ENCODE assay signal across 8 cellular contexts in the genomic region with DNA sequence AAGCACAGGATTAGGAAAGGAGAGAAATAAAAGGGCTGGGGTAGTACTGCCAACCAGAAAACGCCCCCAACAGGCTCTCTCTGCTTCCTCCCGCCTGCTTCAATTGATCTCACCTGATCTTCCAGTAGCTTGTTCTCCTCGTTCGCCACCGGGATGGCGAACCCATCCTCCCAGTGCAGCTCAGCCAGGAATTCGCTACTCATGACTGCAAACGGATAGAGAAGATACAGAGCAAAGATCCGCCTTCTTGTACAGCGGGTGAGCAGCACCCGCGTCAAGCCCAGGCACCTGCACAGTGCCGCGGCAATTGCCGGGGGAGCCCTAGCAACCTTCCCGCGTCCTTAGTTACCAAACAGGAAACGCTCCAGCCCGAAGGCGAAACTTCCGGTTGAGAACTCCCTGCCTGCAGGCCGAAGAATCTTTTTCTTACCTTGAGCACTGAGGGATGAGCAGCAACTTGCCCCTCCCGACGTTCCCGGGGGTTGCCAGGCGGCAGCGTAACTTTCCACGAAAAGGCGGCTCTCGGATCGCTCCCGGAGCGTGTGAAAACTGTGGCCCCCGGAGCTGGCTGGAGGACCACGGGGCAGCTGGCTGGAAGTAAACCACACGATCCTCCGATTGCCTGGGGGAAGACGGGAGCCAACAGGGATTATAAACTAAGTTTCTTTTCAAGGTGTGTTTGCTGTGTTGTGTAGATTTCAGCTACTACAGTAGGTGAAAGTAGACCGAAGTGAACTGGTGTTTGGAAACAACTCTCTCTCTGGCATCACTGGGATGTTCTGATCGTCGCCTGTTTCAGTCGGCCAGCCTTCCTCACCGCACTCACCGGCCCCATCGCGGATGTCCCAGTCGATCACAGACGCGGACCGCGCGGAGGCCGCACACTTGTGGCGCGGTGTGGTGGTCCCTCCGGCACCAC. TPM values are rescaled to one million over a fixed set of nuclear protein-coding genes. Genes with fewer than 3 reads are reported as not detected.
A peak's percentile ranks its signal among the peaks of the same experiment; 100 is the strongest.
DNase-seq lines count a peak whose midpoint lies in the region; ATAC-seq and TF ChIP-seq lines count a peak whose summit lies in the region.

A gene (minus strand): TSS at position 312 of the 919 bp plus-strand sequence. CDS start 109 bp downstream, at position 203.

- ATAC-seq in GM18907 (IDR thresholded peaks at IDR 0.05; ENCODE audit: unreplicated experiment) (peak; percentile 99), HG03159 (IDR thresholded peaks at IDR 0.05; ENCODE audit: unreplicated experiment) (peak; percentile 92)

- no peak for TF ChIP-seq CTCF in endothelial cell (IDR thresholded peaks at IDR 0.05; ENCODE audit: unreplicated experiment)

- H3K27ac Mint-ChIP-seq in endothelial cell (ENCODE audit: unreplicated experiment): peak within 1 kb of the TSS; percentile 94

- no peaks in the 10 kb centered on the region for H3K9me3 Mint-ChIP-seq in endothelial cell (ENCODE audit: unreplicated experiment)

- DNase-seq in AG08395 (ENCODE audit: low spot score) (peak; percentile 52), NCI-H460 (ENCODE audit: extremely low read depth, low read depth) (peak; percentile 33), endothelial cell (ENCODE audit: low spot score) (peak; percentile 83), middle frontal gyrus (ENCODE audit: extremely low spot score, low spot score) (peak; percentile 25)
- DNase-seq in activated CD8-positive, alpha-beta memory T cell treated with anti-CD3 and anti-CD28 coated beads for 24 hours: peak; percentile 85
- peak; percentile 52 to 59 for DNase-seq in stimulated activated CD8-positive, alpha-beta memory T cell treated with anti-CD3 and anti-CD28 coated beads, Interleukin-15, amount 100 ng/mL, for 48 hours (ENCODE audit: low read depth in 2 of 2)

- H3K27me3 Mint-ChIP-seq in endothelial cell (ENCODE audit: unreplicated experiment): peaks cover 5% of the 10 kb centered on the region

- peaks cover 4% of the 10 kb centered on the region for H3K4me1 Mint-ChIP-seq in endothelial cell (ENCODE audit: unreplicated experiment)

- H3K36me3 Mint-ChIP-seq in endothelial cell (ENCODE audit: low read depth, unreplicated experiment): no peaks in the 10 kb centered on the region

- peak within 1 kb of the TSS; percentile 96 for H3K4me3 Mint-ChIP-seq in endothelial cell (ENCODE audit: unreplicated experiment)

RNA-seq across cellular contexts. Expression of the gene that starts here (rescaled TPM):
- total RNA-seq in NCI-H460 (2014; rRNA removed; shearing (Covaris generic)): not detected in 2 replicates
- polyA plus RNA-seq in NCI-H460 (2014; cell fraction: nucleus; rRNA removed): not detected in 2 replicates
- 0.46 TPM for total RNA-seq in endothelial cell (ENCODE audit: unreplicated experiment)

Comparison
In these comparisons a context has a peak if more than half of its experiments do, and no peak if none do; other contexts are left out.
1. Peak in every context shown above with its lines: DNase-seq and ATAC-seq.
2. Peak in DNase-seq in NCI-H460; RNA of the gene not detected or under 1 TPM.
3. Peak in DNase-seq in endothelial cell; RNA of the gene not detected or under 1 TPM.
4. DNase-seq: peak in every context shown above with its lines; median percentile 85 in activated CD8-positive, alpha-beta memory T cell treated with anti-CD3 and anti-CD28 coated beads for 24 hours; 83 in endothelial cell; 56 in stimulated activated CD8-positive, alpha-beta memory T cell treated with anti-CD3 and anti-CD28 coated beads, Interleukin-15, amount 100 ng/mL, for 48 hours; 52 in AG08395; 33 in NCI-H460; 25 in middle frontal gyrus.